In genomic region chr17:42980766-42981397, GRCh38 we compare ENCODE assay signal across 8 cellular contexts. TPM values are rescaled to one million over a fixed set of nuclear protein-coding genes. Genes with fewer than 3 reads are reported as not detected.
DNase-seq lines count a peak whose midpoint lies in the region; ATAC-seq and TF ChIP-seq lines count a peak whose summit lies in the region.

No MANE protein-coding gene starts in this region.

- peak overlapping the region; percentile 99 for H3K27ac Mint-ChIP-seq in activated T-cell treated with anti-CD3 and anti-CD28 coated beads, Interleukin-2, amount 50 U/mL, for 24 hours
- H3K27ac Mint-ChIP-seq in natural killer cell: peak overlapping the region; percentile 79 to 95

- peak overlapping the region; percentile 99 for H3K4me3 Mint-ChIP-seq in activated T-cell treated with anti-CD3 and anti-CD28 coated beads, Interleukin-2, amount 50 U/mL, for 24 hours
- H3K4me3 Mint-ChIP-seq in natural killer cell: peak overlapping the region; percentile 93

- H3K27ac ChIP-seq in substantia nigra (ENCODE audit: low read depth, low read length, poor library complexity, severe bottlenecking): peak overlapping the region; percentile 66

- ATAC-seq in GM19035 (IDR thresholded peaks at IDR 0.05; ENCODE audit: unreplicated experiment) (peak; percentile 57), HG03457 (IDR thresholded peaks at IDR 0.05; ENCODE audit: unreplicated experiment) (peak; percentile 24), esophagus mucosa (peak; percentile 79), natural killer cell (peak; percentile 68 to 80 (median 72))

- H3K9me3 Mint-ChIP-seq in activated T-cell treated with anti-CD3 and anti-CD28 coated beads, Interleukin-2, amount 50 U/mL, for 24 hours: no peaks in the 10 kb centered on the region
- no peaks in the 10 kb centered on the region for H3K9me3 Mint-ChIP-seq in natural killer cell

- peaks cover 47% of the 10 kb centered on the region for H3K36me3 Mint-ChIP-seq in activated T-cell treated with anti-CD3 and anti-CD28 coated beads, Interleukin-2, amount 50 U/mL, for 24 hours (ENCODE audit: low read depth)
- no peaks in the 10 kb centered on the region for H3K36me3 Mint-ChIP-seq in natural killer cell

- H3K4me1 Mint-ChIP-seq in activated T-cell treated with anti-CD3 and anti-CD28 coated beads, Interleukin-2, amount 50 U/mL, for 24 hours (ENCODE audit: low read depth): peaks cover 43% of the 10 kb centered on the region
- H3K4me1 Mint-ChIP-seq in natural killer cell: peaks cover 19 to 32% of the 10 kb centered on the region in 2 donors

- intact Hi-C loops in natural killer cell (cut with micrococcal nuclease): loop anchor here (5.0 kb wide), 1 partner anchor 149 kb away; the partner anchor contains the start of gene PSME3

- TF ChIP-seq CTCF in AG10803 (conservative IDR thresholded peaks at IDR 0.05; ENCODE audit: low read length): no peak
- TF ChIP-seq CTCF in natural killer cell (IDR thresholded peaks at IDR 0.05): peak; percentile 9

- peak overlapping the region; percentile 87 for H3K4me3 ChIP-seq in AG10803 (ENCODE audit: low read length)

- DNase-seq in AG10803 (ENCODE audit: low read depth) (peak; percentile 34), OCI-M1 (lab: John Stamatoyannopoulos, UW) (peak; percentile 59), natural killer cell (peak; percentile 46), substantia nigra (lab: John Stamatoyannopoulos, UW) (peak in 18 of 49 donors; percentile 7 to 57 (median 18))
- peak; percentile 71 for DNase-seq in activated T-cell treated with anti-CD3 and anti-CD28 coated beads, Interleukin-2, amount 50 U/mL, for 24 hours

- H3K27me3 Mint-ChIP-seq in activated T-cell treated with anti-CD3 and anti-CD28 coated beads, Interleukin-2, amount 50 U/mL, for 24 hours: no peaks in the 10 kb centered on the region
- H3K27me3 Mint-ChIP-seq in natural killer cell (ENCODE audit: low read depth in 2 of 2): no peaks in the 10 kb centered on the region

RNA-seq across cellular contexts. Expression of gene RUNDC1, which starts 0.5 kb away (rescaled TPM):
- total RNA-seq in esophagus mucosa (5.8 TPM), natural killer cell (10 to 100 TPM; 11.6 to 15.8 (median 14.6) TPM)

RNA-seq across cellular contexts. Expression of gene PTGES3L, which starts 1.0 kb away (rescaled TPM):
- total RNA-seq in esophagus mucosa (0.28 TPM), natural killer cell (under 1 TPM in 2 of 3 donors, not detected in 1; 0.53 to 0.87 TPM)

RNA-seq across cellular contexts. Expression of gene AARSD1, which starts 16.6 kb away (rescaled TPM):
- total RNA-seq in esophagus mucosa (17.8 TPM), natural killer cell (10 to 100 TPM; 46.1 to 61.8 (median 57.1) TPM)

RNA-seq across cellular contexts. Expression of gene RPL27, which starts 17.3 kb away (rescaled TPM):
- total RNA-seq in esophagus mucosa (1,265 TPM), natural killer cell (100 to 1,000 TPM; 555 to 671 (median 608) TPM)

RNA-seq across cellular contexts. Expression of gene IFI35, which starts 25.7 kb away (rescaled TPM):
- total RNA-seq in esophagus mucosa (7.7 TPM), natural killer cell (10 to 100 TPM; 50.0 to 66.8 (median 59.4) TPM)

Comparison
In these comparisons a context has a peak if more than half of its experiments do, and no peak if none do; other contexts are left out.
1. ATAC-seq: peak in every context shown above with its lines; median percentile 79 in esophagus mucosa; 72 in natural killer cell; 57 in GM19035; 24 in HG03457.